ENCODE assay signal across 8 cellular contexts in the genomic region with DNA sequence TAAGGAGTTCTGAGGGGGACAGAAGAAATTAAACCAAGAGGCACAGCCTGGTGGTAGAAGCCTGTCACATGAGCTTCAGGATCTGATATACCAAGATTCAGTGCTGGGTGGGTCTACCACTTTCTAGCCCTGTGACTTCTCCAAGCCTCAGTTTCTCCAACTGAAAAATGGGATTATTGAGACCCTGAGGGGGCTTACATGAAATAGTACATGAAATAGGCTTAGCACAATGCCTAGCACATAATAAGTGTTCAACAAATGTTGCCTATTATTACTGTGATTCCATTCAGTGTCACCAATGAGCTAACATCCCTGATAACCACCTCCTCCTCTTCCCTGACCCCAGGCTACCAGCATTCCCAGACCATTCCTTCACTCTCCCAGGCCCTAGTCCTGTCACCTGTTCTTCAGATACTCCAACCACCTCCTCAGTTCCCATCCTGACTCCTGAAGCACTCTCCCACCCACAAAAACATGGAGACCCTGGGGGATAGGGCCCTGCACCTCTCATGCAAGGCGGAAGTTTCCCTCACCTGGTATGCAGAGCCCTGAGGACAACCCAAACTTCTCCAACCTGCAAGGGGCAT. TPM values are rescaled to one million over a fixed set of nuclear protein-coding genes. Genes with fewer than 3 reads are reported as not detected.
A peak's percentile ranks its signal among the peaks of the same experiment; 100 is the strongest.
DNase-seq lines count a peak whose midpoint lies in the region; ATAC-seq and TF ChIP-seq lines count a peak whose summit lies in the region.

No MANE protein-coding gene starts in this region.

- H3K4me3 ChIP-seq in HUES6 (ENCODE audit: low read depth, low read length), result peak overlapping the region; percentile 68
- peak overlapping the region; percentile 78; the same call in 1 of the 2 replicates for H3K4me3 ChIP-seq in iPS-18c (ENCODE audit: insufficient read depth, low read depth, low read length)

- peaks cover 29% of the 10 kb centered on the region for H3K36me3 Mint-ChIP-seq in activated T-helper 2 cell treated with anti-CD3 and anti-CD28 coated beads, Interferon-gamma antibody, Interleukin-2, Interleukin-4, amounts not matched to agents 10 μg/mL and 5 μg/mL and 100 μg/mL, durations not matched to agents 14 hours and 24 hours and 36 hours (ENCODE audit: low read depth)
- peaks cover 35% of the 10 kb centered on the region for H3K36me3 Mint-ChIP-seq in stimulated activated memory B cell treated with anti-CD40 and anti-IgM and Interleukin-4, amounts not matched to agents 10 μg/mL and 1 μg/mL and 100 μg/mL, for 72 hours

- H3K27me3 Mint-ChIP-seq in activated T-helper 2 cell treated with anti-CD3 and anti-CD28 coated beads, Interferon-gamma antibody, Interleukin-2, Interleukin-4, amounts not matched to agents 10 μg/mL and 5 μg/mL and 100 μg/mL, durations not matched to agents 14 hours and 24 hours and 36 hours (ENCODE audit: low read depth), result no peaks in the 10 kb centered on the region
- H3K27me3 Mint-ChIP-seq in stimulated activated memory B cell treated with anti-CD40 and anti-IgM and Interleukin-4, amounts not matched to agents 10 μg/mL and 1 μg/mL and 100 μg/mL, for 72 hours, result no peaks in the 10 kb centered on the region

- in situ Hi-C loops in GM13977 (cut with MboI; ENCODE audit: low pct_unique_long_range_greater_than_20kb, low sequenced_read_pairs, unreplicated experiment), result no loop called here

- H3K9ac ChIP-seq in HUES6 (ENCODE audit: low read length), result peak overlapping the region; percentile 6

- H3K36me3 ChIP-seq in HUES6 (ENCODE audit: control insufficient read depth, insufficient read depth, low read length), result peaks cover 55% of the 10 kb centered on the region

- peak overlapping the region; percentile 65 for H3K4me3 Mint-ChIP-seq in activated T-helper 2 cell treated with anti-CD3 and anti-CD28 coated beads, Interferon-gamma antibody, Interleukin-2, Interleukin-4, amounts not matched to agents 10 μg/mL and 5 μg/mL and 100 μg/mL, durations not matched to agents 14 hours and 24 hours and 36 hours (ENCODE audit: low read depth)
- peak overlapping the region; percentile 10 for H3K4me3 Mint-ChIP-seq in stimulated activated memory B cell treated with anti-CD40 and anti-IgM and Interleukin-4, amounts not matched to agents 10 μg/mL and 1 μg/mL and 100 μg/mL, for 72 hours

- no peak for DNase-seq in activated T-helper 2 cell treated with anti-CD3 and anti-CD28 coated beads, Interferon-gamma antibody, Interleukin-2, Interleukin-4, amounts not matched to agents 10 μg/mL and 5 μg/mL and 100 μg/mL, durations not matched to agents 14 hours and 24 hours and 36 hours (ENCODE audit: low spot score)
- DNase-seq in stimulated activated CD4-positive, alpha-beta T cell treated with anti-CD3 and anti-CD28 coated beads, Interleukin-2, amount 100 ng/mL, for 24 hours, result no peak
- no peak for DNase-seq in GM13977 (ENCODE audit: low spot score)
- no peak for DNase-seq in omental fat pad (ENCODE audit: low spot score)

- no peaks in the 10 kb centered on the region for H3K9me3 ChIP-seq in HUES6 (ENCODE audit: control insufficient read depth, insufficient read depth, low read depth, low read length)
- H3K9me3 ChIP-seq in iPS-18c (ENCODE audit: control insufficient read depth, insufficient read depth, low read length), result no peaks in the 10 kb centered on the region

- intact Hi-C loops in activated T-helper 2 cell treated with anti-CD3 and anti-CD28 coated beads, Interferon-gamma antibody, Interleukin-2, Interleukin-4, amounts not matched to agents 10 μg/mL and 5 μg/mL and 100 μg/mL, durations not matched to agents 14 hours and 24 hours and 36 hours (cut with micrococcal nuclease), result no loop called here

- no peak for TF ChIP-seq CTCF in GM13977 (IDR thresholded peaks at IDR 0.05; ENCODE audit: extremely low read depth, insufficient read depth, missing control alignments)
- no peak for TF ChIP-seq CTCF in omental fat pad (IDR thresholded peaks at IDR 0.05)

- peak overlapping the region; percentile 40 for H3K27ac Mint-ChIP-seq in activated T-helper 2 cell treated with anti-CD3 and anti-CD28 coated beads, Interferon-gamma antibody, Interleukin-2, Interleukin-4, amounts not matched to agents 10 μg/mL and 5 μg/mL and 100 μg/mL, durations not matched to agents 14 hours and 24 hours and 36 hours
- H3K27ac Mint-ChIP-seq in stimulated activated memory B cell treated with anti-CD40 and anti-IgM and Interleukin-4, amounts not matched to agents 10 μg/mL and 1 μg/mL and 100 μg/mL, for 72 hours, result peak overlapping the region; percentile 88

- peaks cover 38% of the 10 kb centered on the region for H3K4me1 Mint-ChIP-seq in activated T-helper 2 cell treated with anti-CD3 and anti-CD28 coated beads, Interferon-gamma antibody, Interleukin-2, Interleukin-4, amounts not matched to agents 10 μg/mL and 5 μg/mL and 100 μg/mL, durations not matched to agents 14 hours and 24 hours and 36 hours (ENCODE audit: low read depth)
- H3K4me1 Mint-ChIP-seq in stimulated activated memory B cell treated with anti-CD40 and anti-IgM and Interleukin-4, amounts not matched to agents 10 μg/mL and 1 μg/mL and 100 μg/mL, for 72 hours, result peaks cover 51% of the 10 kb centered on the region

- no peak for ATAC-seq in stimulated activated memory B cell treated with anti-CD40 and anti-IgM and Interleukin-4, amounts not matched to agents 10 μg/mL and 1 μg/mL and 100 μg/mL, for 72 hours
- ATAC-seq in GM18858 (IDR thresholded peaks at IDR 0.05; ENCODE audit: unreplicated experiment) (no peak), omental fat pad (ENCODE audit: low FRiP score) (no peak)

- no peak overlapping the region for H3K27ac ChIP-seq in HUES6 (ENCODE audit: low read depth, low read length)

- peaks cover 38% of the 10 kb centered on the region for H3K4me1 ChIP-seq in HUES6 (ENCODE audit: control insufficient read depth, insufficient read depth, low read length)

- no peaks in the 10 kb centered on the region for H3K27me3 ChIP-seq in HUES6 (ENCODE audit: control insufficient read depth, insufficient read depth, low read length)

- H3K9me3 Mint-ChIP-seq in activated T-helper 2 cell treated with anti-CD3 and anti-CD28 coated beads, Interferon-gamma antibody, Interleukin-2, Interleukin-4, amounts not matched to agents 10 μg/mL and 5 μg/mL and 100 μg/mL, durations not matched to agents 14 hours and 24 hours and 36 hours, result no peaks in the 10 kb centered on the region
- no peaks in the 10 kb centered on the region for H3K9me3 Mint-ChIP-seq in stimulated activated memory B cell treated with anti-CD40 and anti-IgM and Interleukin-4, amounts not matched to agents 10 μg/mL and 1 μg/mL and 100 μg/mL, for 72 hours

RNA-seq across cellular contexts. Expression of a gene that starts 1.8 kb away (rescaled TPM):
- 15.6 and 16.5 TPM in 2 replicates for total RNA-seq in activated T-helper 2 cell treated with anti-CD3 and anti-CD28 coated beads, Interferon-gamma antibody, Interleukin-2, Interleukin-4, amounts not matched to agents 10 μg/mL and 5 μg/mL and 100 μg/mL, durations not matched to agents 14 hours and 24 hours and 36 hours
- 100 to 1,000 TPM; 119 to 162 (median 137) TPM for total RNA-seq in omental fat pad

RNA-seq across cellular contexts. Expression of a gene that starts 12.7 kb away (rescaled TPM):
- 214 and 218 TPM in 2 replicates for total RNA-seq in activated T-helper 2 cell treated with anti-CD3 and anti-CD28 coated beads, Interferon-gamma antibody, Interleukin-2, Interleukin-4, amounts not matched to agents 10 μg/mL and 5 μg/mL and 100 μg/mL, durations not matched to agents 14 hours and 24 hours and 36 hours
- total RNA-seq in omental fat pad, result 10 to 100 TPM; 53.5 to 81.8 (median 61.2) TPM

RNA-seq across cellular contexts. Expression of a gene that starts 15.2 kb away (rescaled TPM):
- not detected in 2 replicates for total RNA-seq in activated T-helper 2 cell treated with anti-CD3 and anti-CD28 coated beads, Interferon-gamma antibody, Interleukin-2, Interleukin-4, amounts not matched to agents 10 μg/mL and 5 μg/mL and 100 μg/mL, durations not matched to agents 14 hours and 24 hours and 36 hours
- not detected for total RNA-seq in omental fat pad

RNA-seq across cellular contexts. Expression of a gene that starts 58.0 kb away (rescaled TPM):
- total RNA-seq in activated T-helper 2 cell treated with anti-CD3 and anti-CD28 coated beads, Interferon-gamma antibody, Interleukin-2, Interleukin-4, amounts not matched to agents 10 μg/mL and 5 μg/mL and 100 μg/mL, durations not matched to agents 14 hours and 24 hours and 36 hours, result not detected in 2 replicates
- not detected for total RNA-seq in omental fat pad
